ENCODE assay signal across 1 cellular context in the genomic region with DNA sequence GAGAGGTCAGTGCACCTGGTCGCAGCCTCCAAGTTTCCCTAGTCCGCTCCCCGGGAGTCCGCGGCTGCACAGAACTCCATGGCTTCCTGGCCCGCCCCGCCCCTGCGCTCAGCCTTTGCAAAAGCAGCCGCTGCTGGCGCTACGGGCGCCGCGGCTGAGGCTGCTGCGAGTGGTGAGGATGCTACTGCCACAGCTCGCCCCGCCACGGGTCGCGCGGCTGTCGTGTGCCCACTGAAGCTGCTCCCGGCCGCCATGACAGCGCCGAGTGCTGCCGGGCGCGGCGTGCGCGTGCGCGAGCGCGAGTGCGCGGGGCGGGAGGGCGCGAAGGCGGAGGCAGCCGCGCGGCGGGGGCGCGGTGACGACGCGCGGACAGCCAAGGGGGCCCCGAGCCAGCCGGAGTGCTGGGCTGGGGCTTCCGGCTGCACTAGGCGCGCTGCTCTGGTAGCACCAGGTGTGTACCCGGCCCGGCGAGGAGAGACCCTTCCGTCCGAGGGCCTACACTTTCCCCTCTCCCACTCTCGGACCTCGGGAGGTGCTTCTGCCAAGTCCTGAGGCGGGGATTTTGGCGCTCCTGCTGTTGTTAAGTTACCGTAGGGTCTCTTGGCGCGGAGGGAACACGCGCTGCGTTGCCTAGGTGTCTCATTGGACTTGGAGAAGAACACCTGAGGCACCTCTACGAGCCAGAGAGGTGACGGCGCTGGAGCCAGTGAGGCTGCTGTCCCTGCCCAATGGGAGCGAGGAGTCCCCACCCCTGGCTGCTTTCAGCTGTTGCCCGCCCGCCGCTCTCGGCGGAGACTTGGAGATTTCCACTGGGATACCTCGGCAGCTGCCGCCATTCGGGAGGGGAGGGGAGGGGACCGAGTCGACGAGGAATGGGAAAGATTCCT.
TF ChIP-seq lines count a peak whose summit lies in the region.

No MANE protein-coding gene starts in this region.

TF ChIP-seq in K562, 482 proteins besides CTCF, POLR2A, EP300 and RAD21 (continued from another document and continues in another):
- TF ChIP-seq REST (CRISPR knock-in tag; IDR thresholded peaks at IDR 0.05; ENCODE audit: low read depth) (peak; percentile 78; the same call in 1 of the 2 replicates), HCFC1 (IDR thresholded peaks at IDR 0.05; ENCODE audit: low read depth, low read length) (peak; percentile 27), ARID1B (IDR thresholded peaks at IDR 0.05) (peak; percentile 25), PHF8 (IDR thresholded peaks at IDR 0.05; ENCODE audit: borderline replicate concordance, low read length) (peak; percentile 94), ZBTB7A (IDR thresholded peaks at IDR 0.05; ENCODE audit: borderline replicate concordance, control insufficient read depth, low read depth, low read length) (peak; percentile 82), RBFOX2 (IDR thresholded peaks at IDR 0.05; ENCODE audit: low read depth, low read length) (peak; percentile 91), CBX5 (IDR thresholded peaks at IDR 0.05; ENCODE audit: borderline replicate concordance, low read depth) (0 out of 2 replicates have a peak, but pooled peaks have one; percentile 39), GTF2F1 (IDR thresholded peaks at IDR 0.05; ENCODE audit: low read depth, low read length) (peak; percentile 63; the same call in 1 of the 2 replicates), ZC3H11A (IDR thresholded peaks at IDR 0.05; ENCODE audit: low read depth, low read length) (no peak), GABPB1 (CRISPR knock-in tag; IDR thresholded peaks at IDR 0.05) (peak; percentile 72), ELK3 (CRISPR knock-in tag; IDR thresholded peaks at IDR 0.05) (no peak), ZNF277 (CRISPR knock-in tag; IDR thresholded peaks at IDR 0.05; ENCODE audit: borderline replicate concordance) (no peak), PML (IDR thresholded peaks at IDR 0.05; ENCODE audit: low read length) (peak; percentile 37), ZEB2 (IDR thresholded peaks at IDR 0.05) (peak; percentile 75), HSF4 (CRISPR knock-in tag; IDR thresholded peaks at IDR 0.05; ENCODE audit: borderline replicate concordance) (no peak), PRMT5 (CRISPR knock-in tag; IDR thresholded peaks at IDR 0.05) (no peak), HMGN3 (IDR thresholded peaks at IDR 0.05; ENCODE audit: borderline replicate concordance, extremely low read depth, insufficient read length, low read depth, low read length) (peak; percentile 72), SRSF3 (IDR thresholded peaks at IDR 0.05; ENCODE audit: insufficient read depth, low read length) (no peak), SAFB (IDR thresholded peaks at IDR 0.05; ENCODE audit: borderline replicate concordance, low read depth, low read length) (peak; percentile 75), SRF (CRISPR knock-in tag; IDR thresholded peaks at IDR 0.05) (peak in 1 of 2 experiments; percentile 17; a peak in 2 of 4 replicates), CHD1 (IDR thresholded peaks at IDR 0.05; ENCODE audit: low read length) (no peak), POLR2H (tag; IDR thresholded peaks at IDR 0.05; ENCODE audit: low read depth) (peak; percentile 55; the same call in 1 of the 2 replicates), ZBTB33 (CRISPR knock-in tag; IDR thresholded peaks at IDR 0.05) (peak; percentile 60; the same call in 1 of the 2 replicates), ARID4B (CRISPR knock-in tag; IDR thresholded peaks at IDR 0.05) (peak; percentile 9), PCBP2 (IDR thresholded peaks at IDR 0.05; ENCODE audit: low read depth, low read length, poor library complexity, severe bottlenecking) (no peak), CTBP1 (IDR thresholded peaks at IDR 0.05; ENCODE audit: borderline replicate concordance) (peak; percentile 83), RFX1 (IDR thresholded peaks at IDR 0.05) (peak; percentile 51; the same call in 1 of the 2 replicates), HIVEP1 (CRISPR knock-in tag; IDR thresholded peaks at IDR 0.05) (no peak), FUS (optimal IDR thresholded peaks at IDR 0.05; ENCODE audit: low read depth, low read length) (no peak), NR1H2 (CRISPR knock-in tag; IDR thresholded peaks at IDR 0.05) (no peak), MAZ (CRISPR knock-in tag; conservative IDR thresholded peaks at IDR 0.05 in 1 of 2, IDR thresholded peaks at IDR 0.05 in 1 of 2) (peak; percentile 54 to 72; a peak in 3 of 4 replicates), ZNF354B (CRISPR knock-in tag; IDR thresholded peaks at IDR 0.05) (no peak), L3MBTL2 (IDR thresholded peaks at IDR 0.05) (peak; percentile 87), JUND (IDR thresholded peaks at IDR 0.05; ENCODE audit: borderline replicate concordance, low read depth, low read length) (peak; percentile 27; the same call in 1 of the 2 replicates), JUND (tag; IDR thresholded peaks at IDR 0.05; ENCODE audit: borderline replicate concordance, low read depth, low read length) (no peak), TSC22D4 (tag; IDR thresholded peaks at IDR 0.05) (no peak), SAP30 (IDR thresholded peaks at IDR 0.05; ENCODE audit: borderline replicate concordance, insufficient read depth, low read depth, low read length, poor library complexity, severe bottlenecking) (peak; percentile 65), NCOA4 (IDR thresholded peaks at IDR 0.05; ENCODE audit: partially characterized antibody) (no peak)
- TF ChIP-seq, protein P1, sequence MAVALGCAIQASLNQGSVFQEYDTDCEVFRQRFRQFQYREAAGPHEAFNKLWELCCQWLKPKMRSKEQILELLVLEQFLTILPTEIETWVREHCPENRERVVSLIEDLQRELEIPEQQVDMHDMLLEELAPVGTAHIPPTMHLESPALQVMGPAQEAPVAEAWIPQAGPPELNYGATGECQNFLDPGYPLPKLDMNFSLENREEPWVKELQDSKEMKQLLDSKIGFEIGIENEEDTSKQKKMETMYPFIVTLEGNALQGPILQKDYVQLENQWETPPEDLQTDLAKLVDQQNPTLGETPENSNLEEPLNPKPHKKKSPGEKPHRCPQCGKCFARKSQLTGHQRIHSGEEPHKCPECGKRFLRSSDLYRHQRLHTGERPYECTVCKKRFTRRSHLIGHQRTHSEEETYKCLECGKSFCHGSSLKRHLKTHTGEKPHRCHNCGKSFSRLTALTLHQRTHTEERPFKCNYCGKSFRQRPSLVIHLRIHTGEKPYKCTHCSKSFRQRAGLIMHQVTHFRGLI (CRISPR knock-in tag; IDR thresholded peaks at IDR 0.05), result no peak
- TF ChIP-seq, protein P2, sequence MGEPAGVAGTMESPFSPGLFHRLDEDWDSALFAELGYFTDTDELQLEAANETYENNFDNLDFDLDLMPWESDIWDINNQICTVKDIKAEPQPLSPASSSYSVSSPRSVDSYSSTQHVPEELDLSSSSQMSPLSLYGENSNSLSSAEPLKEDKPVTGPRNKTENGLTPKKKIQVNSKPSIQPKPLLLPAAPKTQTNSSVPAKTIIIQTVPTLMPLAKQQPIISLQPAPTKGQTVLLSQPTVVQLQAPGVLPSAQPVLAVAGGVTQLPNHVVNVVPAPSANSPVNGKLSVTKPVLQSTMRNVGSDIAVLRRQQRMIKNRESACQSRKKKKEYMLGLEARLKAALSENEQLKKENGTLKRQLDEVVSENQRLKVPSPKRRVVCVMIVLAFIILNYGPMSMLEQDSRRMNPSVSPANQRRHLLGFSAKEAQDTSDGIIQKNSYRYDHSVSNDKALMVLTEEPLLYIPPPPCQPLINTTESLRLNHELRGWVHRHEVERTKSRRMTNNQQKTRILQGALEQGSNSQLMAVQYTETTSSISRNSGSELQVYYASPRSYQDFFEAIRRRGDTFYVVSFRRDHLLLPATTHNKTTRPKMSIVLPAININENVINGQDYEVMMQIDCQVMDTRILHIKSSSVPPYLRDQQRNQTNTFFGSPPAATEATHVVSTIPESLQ (CRISPR knock-in tag; IDR thresholded peaks at IDR 0.05), result peak; percentile 36; the same call in 1 of the 2 replicates
- TF ChIP-seq, protein P3, sequence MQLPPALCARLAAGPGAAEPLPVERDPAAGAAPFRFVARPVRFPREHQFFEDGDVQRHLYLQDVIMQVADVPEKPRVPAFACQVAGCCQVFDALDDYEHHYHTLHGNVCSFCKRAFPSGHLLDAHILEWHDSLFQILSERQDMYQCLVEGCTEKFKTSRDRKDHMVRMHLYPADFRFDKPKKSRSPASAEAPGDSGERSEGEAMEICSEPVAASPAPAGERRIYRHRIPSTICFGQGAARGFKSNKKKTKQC (CRISPR knock-in tag; IDR thresholded peaks at IDR 0.05), result 0 out of 2 replicates have a peak, but pooled peaks have one; percentile 23
- TF ChIP-seq, protein P4, sequence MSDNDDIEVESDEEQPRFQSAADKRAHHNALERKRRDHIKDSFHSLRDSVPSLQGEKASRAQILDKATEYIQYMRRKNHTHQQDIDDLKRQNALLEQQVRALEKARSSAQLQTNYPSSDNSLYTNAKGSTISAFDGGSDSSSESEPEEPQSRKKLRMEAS (CRISPR knock-in tag; IDR thresholded peaks at IDR 0.05), result no peak; the same call in none of the 2 replicates
